In genomic region chr2:26054598-26055348, GRCh38 we compare ENCODE assay signal across 18 cellular contexts. TPM values are rescaled to one million over a fixed set of nuclear protein-coding genes. Genes with fewer than 3 reads are reported as not detected.
DNase-seq lines count a peak whose midpoint lies in the region; ATAC-seq and TF ChIP-seq lines count a peak whose summit lies in the region.
"Had no signal": no experiment of that assay in that cellular context is flagged by ENCODE, and none has a peak within 500 bp of the region (broad histone marks: within the 10 kb centered on the region; RNA-seq: fewer than 3 reads in every experiment).

No MANE protein-coding gene starts in this region.

- CTCF ChIA-PET in A673 (lab: Charles Lee), result no interaction called here

- H3K27ac ChIP-seq in brain microvascular endothelial cell (peak overlapping the region; percentile 11), osteoblast (ENCODE audit: low read depth, low read length) (no peak overlapping the region), A673 (ENCODE audit: low read depth, low read length, poor library complexity, severe bottlenecking) (no peak overlapping the region)
- H3K27ac ChIP-seq: neural progenitor cell, prostate gland, upper lobe of left lung had no signal

- POLR2A ChIA-PET in A673 (lab: Charles Lee; ENCODE audit: low non-redundant PET), result no interaction called here

- H3K9me3 ChIP-seq in osteoblast (ENCODE audit: low read depth, low read length), result no peaks in the 10 kb centered on the region
- H3K9me3 ChIP-seq in A673 (ENCODE audit: low read depth, low read length, poor library complexity, severe bottlenecking), result no peaks in the 10 kb centered on the region
- H3K9me3 ChIP-seq: prostate gland, upper lobe of left lung had no signal

- H3K27me3 ChIP-seq in brain microvascular endothelial cell (replicated peaks) (no peaks in the 10 kb centered on the region), osteoblast (ENCODE audit: insufficient read depth, low read length) (no peaks in the 10 kb centered on the region), A673 (replicated peaks; ENCODE audit: insufficient read depth, low read depth, low read length, poor library complexity) (no peaks in the 10 kb centered on the region)
- H3K27me3 ChIP-seq: neural progenitor cell, upper lobe of left lung had no signal

- peak overlapping the region; percentile 28 for H3K4me2 ChIP-seq in osteoblast (ENCODE audit: insufficient read depth, low read length)
- H3K4me2 ChIP-seq: neural progenitor cell had no signal

- no peaks in the 10 kb centered on the region for H3K36me3 ChIP-seq in brain microvascular endothelial cell (replicated peaks)
- no peaks in the 10 kb centered on the region for H3K36me3 ChIP-seq in osteoblast (ENCODE audit: insufficient read depth, low read length)
- no peaks in the 10 kb centered on the region for H3K36me3 ChIP-seq in A673 (ENCODE audit: insufficient read depth, low read length, poor library complexity, severe bottlenecking)
- H3K36me3 ChIP-seq: neural progenitor cell, prostate gland had no signal

- no TSS peak for BruUV-seq in A673 (replicated peaks; lab: Mats Ljungman, UMichigan)

- intact Hi-C loops in A673 (cut with micrococcal nuclease; ENCODE audit: unreplicated experiment), result no loop called here

- H2AFZ ChIP-seq in osteoblast (ENCODE audit: low read length), result no peak overlapping the region
- H2AFZ ChIP-seq: neural progenitor cell had no signal

- peak; percentile 11 for DNase-seq in Daoy (ENCODE audit: low read depth)
- DNase-seq in Kasumi-1 (lab: John Stamatoyannopoulos, UW), result peak; percentile 6 to 38
- DNase-seq in brain microvascular endothelial cell, result no peak
- DNase-seq in osteoblast (ENCODE audit: insufficient read length, low spot score, missing footprints), result peak; percentile 68
- no peak for DNase-seq in SW480 (ENCODE audit: low spot score)
- DNase-seq in NCI-H69 (lab: John Stamatoyannopoulos, UW), result no peak
- DNase-seq in A673 (ENCODE audit: low spot score), result no peak
- DNase-seq: activated CD8-positive, alpha-beta memory T cell treated with anti-CD3 and anti-CD28 coated beads, Interleukin-2, amount 10 ng/mL, durations not matched to agents 7 days and 5 days; activated naive CD4-positive, alpha-beta T cell treated with anti-CD3 and anti-CD28 coated beads for 36 hours; amniotic stem cell; cortex of kidney; NCI-H1417 treated with DMSO at 0.1 percent for 48 hours; T-helper 1 cell; upper lobe of left lung had no signal

- no peak for ATAC-seq in HG03342 (IDR thresholded peaks at IDR 0.05; ENCODE audit: unreplicated experiment)
- ATAC-seq: activated CD8-positive, alpha-beta memory T cell treated with anti-CD3 and anti-CD28 coated beads, Interleukin-2, amount 10 ng/mL, durations not matched to agents 7 days and 5 days had no signal

- TF ChIP-seq CTCF in brain microvascular endothelial cell (IDR thresholded peaks at IDR 0.05; ENCODE audit: low read depth, low read length, missing control alignments), result no peak
- no peak for TF ChIP-seq CTCF in osteoblast (IDR thresholded peaks at IDR 0.05; ENCODE audit: extremely low read depth, low read depth, low read length)
- no peak for TF ChIP-seq CTCF in A673 (conservative IDR thresholded peaks at IDR 0.05; ENCODE audit: low read depth, low read length)

- in situ Hi-C loops in brain microvascular endothelial cell (cut with HindIII; ENCODE audit: low pct_ligation_motif_present, low sequenced_read_pairs), result no loop called here

- no peak overlapping the region for H3K4me3 ChIP-seq in brain microvascular endothelial cell (ENCODE audit: low read depth, low read length)
- H3K4me3 ChIP-seq in osteoblast (ENCODE audit: insufficient read depth, low read length), result no peak overlapping the region
- no peak overlapping the region for H3K4me3 ChIP-seq in A673 (ENCODE audit: low read depth, low read length, poor library complexity, severe bottlenecking)
- H3K4me3 ChIP-seq: lung, neural progenitor cell, prostate gland, upper lobe of left lung had no signal

- H4K20me1 ChIP-seq in osteoblast (ENCODE audit: insufficient read depth, low read length), result peaks cover 77% of the 10 kb centered on the region

- peaks cover 99% of the 10 kb centered on the region for H3K79me2 ChIP-seq in osteoblast (ENCODE audit: insufficient read depth, low read length)

- H3K4me1 ChIP-seq in osteoblast (ENCODE audit: insufficient read depth, low read length) (peaks cover 14% of the 10 kb centered on the region), A673 (ENCODE audit: insufficient read depth, low read length, poor library complexity, severe bottlenecking) (peaks cover 4% of the 10 kb centered on the region)
- H3K4me1 ChIP-seq: neural progenitor cell, prostate gland had no signal

RNA-seq across cellular contexts. Expression of gene RAB10, which starts 20.9 kb away (rescaled TPM):
- total RNA-seq in Daoy (2014; rRNA removed; shearing (Covaris generic)), result 117 and 158 TPM in 2 replicates
- 128 and 151 TPM in 2 replicates for total RNA-seq in osteoblast
- 135 and 140 TPM in 2 replicates for total RNA-seq in A673 (2021)

Comparison
In these comparisons a context has a peak if more than half of its experiments do, and no peak if none do; other contexts are left out.
1. DNase-seq: peak in Daoy (single experiment), Kasumi-1 (2 of 2) and osteoblast (single experiment); none in brain microvascular endothelial cell (single experiment), SW480 (single experiment), NCI-H69 (single experiment) and A673 (single experiment).